ENCODE assay signal across 7 cellular contexts in genomic region chr6:101633081-101633480, GRCh38.
"Had no signal": no experiment of that assay in that cellular context is flagged by ENCODE, and none has a peak within 500 bp of the region (broad histone marks: within the 10 kb centered on the region; RNA-seq: fewer than 3 reads in every experiment).

No MANE protein-coding gene starts in this region.

- H3K9ac ChIP-seq: GM23248, KMS-11 had no signal

- DNase-seq: GM23248, GOT3, H7, HCEC 1CT, KBM-7 had no signal

- H3K4me1 Mint-ChIP-seq: IgD-negative memory B cell had no signal

- H3K27me3 Mint-ChIP-seq: IgD-negative memory B cell had no signal

- H2AFZ ChIP-seq: GM23248 had no signal

- H3K27ac Mint-ChIP-seq: IgD-negative memory B cell had no signal

- H3K36me3 Mint-ChIP-seq: IgD-negative memory B cell had no signal

- H3K4me2 ChIP-seq: KMS-11 had no signal

- H3K27ac ChIP-seq: GM23248, KMS-11 had no signal

- H3K4me3 Mint-ChIP-seq: IgD-negative memory B cell had no signal
